Comparison of ENCODE assay signal across 15 cellular contexts in the genomic region with DNA sequence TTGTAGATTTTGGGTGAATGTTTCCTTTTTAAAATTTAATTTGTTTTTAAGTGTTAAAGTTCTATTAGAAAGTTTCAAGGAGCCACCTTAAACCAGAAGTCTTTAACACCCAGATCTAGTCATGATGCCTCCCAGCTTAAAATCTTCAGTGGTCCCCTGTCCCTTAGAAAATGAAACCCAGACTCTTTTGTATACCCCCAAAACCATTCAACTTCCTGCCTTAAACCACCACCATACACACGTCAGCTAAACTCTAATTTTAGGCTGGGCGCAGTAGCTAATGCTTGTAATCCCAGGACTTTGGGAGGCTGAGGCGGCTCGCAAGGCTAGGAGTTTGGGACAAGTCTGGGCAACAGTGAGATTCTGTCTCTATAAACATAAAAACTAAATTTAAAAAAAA. TPM values are rescaled to one million over a fixed set of nuclear protein-coding genes. Genes with fewer than 3 reads are reported as not detected.
A peak's percentile ranks its signal among the peaks of the same experiment; 100 is the strongest.
DNase-seq lines count a peak whose midpoint lies in the region; ATAC-seq and TF ChIP-seq lines count a peak whose summit lies in the region.
"Had no signal": no experiment of that assay in that cellular context is flagged by ENCODE, and none has a peak within 500 bp of the region (broad histone marks: within the 10 kb centered on the region; RNA-seq: fewer than 3 reads in every experiment).

No MANE protein-coding gene starts in this region.

- TF ChIP-seq CTCF in GM23338 (conservative IDR thresholded peaks at IDR 0.05; ENCODE audit: low read depth in 2 of 2) (no peak), osteoblast (IDR thresholded peaks at IDR 0.05; ENCODE audit: extremely low read depth, low read depth, low read length) (no peak), esophagus muscularis mucosa (IDR thresholded peaks at IDR 0.05) (no peak)

- intact Hi-C loops in esophagus muscularis mucosa (cut with DNase I): no loop called here

- no peak overlapping the region for H3K4me3 Mint-ChIP-seq in GM23338
- H3K4me3 Mint-ChIP-seq: activated naive CD4-positive, alpha-beta T cell treated with anti-CD3 and anti-CD28 coated beads, Interleukin-2, amount 10 ng/mL, durations not matched to agents 7 days and 5 days; CD4-positive, alpha-beta memory T cell; endodermal cell had no signal

- 91% methylated on average over 4 of the region's 4 CpGs for WGBS in esophagus muscularis mucosa

- no peak for TF ChIP-seq POLR2A in esophagus muscularis mucosa (IDR thresholded peaks at IDR 0.05; ENCODE audit: low read depth)

- H3K9me3 ChIP-seq in osteoblast (ENCODE audit: low read depth, low read length): no peaks in the 10 kb centered on the region
- no peaks in the 10 kb centered on the region for H3K9me3 ChIP-seq in esophagus muscularis mucosa
- H3K9me3 ChIP-seq: MG63 had no signal

- H3K27ac ChIP-seq in GM23338 (ENCODE audit: low read depth) (no peak overlapping the region), osteoblast (ENCODE audit: low read depth, low read length) (no peak overlapping the region), esophagus muscularis mucosa (replicated peaks in 1 of 4) (no peak overlapping the region)

- DNase-seq in GM23338 (ENCODE audit: low spot score): no peak
- no peak for DNase-seq in osteoblast (ENCODE audit: insufficient read length, low spot score, missing footprints)
- DNase-seq in NCI-H526 treated with DMSO at 0.1 percent for 48 hours (lab: John Stamatoyannopoulos, UW): no peak
- DNase-seq in NCI-H510A treated with DMSO at 0.1 percent for 48 hours (lab: John Stamatoyannopoulos, UW): no peak
- no peak for DNase-seq in esophagus muscularis mucosa (ENCODE audit: extremely low spot score)
- DNase-seq: activated naive CD4-positive, alpha-beta T cell treated with anti-CD3 and anti-CD28 coated beads, Interleukin-2, amount 10 ng/mL, durations not matched to agents 7 days and 5 days; CD4-positive, alpha-beta memory T cell; endodermal cell; foreskin melanocyte; GF-D8; mammary epithelial cell; MG63; stimulated activated naive CD4-positive, alpha-beta T cell treated with Interleukin-2 at 50 U/mL for 16 hours had no signal

- H3K79me2 ChIP-seq in GM23338 (replicated peaks; ENCODE audit: insufficient read depth) (no peaks in the 10 kb centered on the region), osteoblast (ENCODE audit: insufficient read depth, low read length) (no peaks in the 10 kb centered on the region)

- H3K36me3 Mint-ChIP-seq in GM23338 (ENCODE audit: low read depth): peaks cover 6% of the 10 kb centered on the region; the same call in 2 of the 3 replicates
- H3K36me3 Mint-ChIP-seq: CD4-positive, alpha-beta memory T cell had no signal

- H3K4me3 ChIP-seq in GM23338 (no peak overlapping the region), osteoblast (ENCODE audit: insufficient read depth, low read length) (no peak overlapping the region), esophagus muscularis mucosa (no peak overlapping the region)
- H3K4me3 ChIP-seq: MG63 had no signal

- H4K20me1 ChIP-seq in GM23338 (replicated peaks; ENCODE audit: insufficient read depth) (no peaks in the 10 kb centered on the region), osteoblast (ENCODE audit: insufficient read depth, low read length) (no peaks in the 10 kb centered on the region)

- H3K36me3 ChIP-seq in GM23338 (ENCODE audit: insufficient read depth): no peaks in the 10 kb centered on the region; the same call in 1 of the 2 replicates
- H3K36me3 ChIP-seq in osteoblast (ENCODE audit: insufficient read depth, low read length): no peaks in the 10 kb centered on the region
- H3K36me3 ChIP-seq in esophagus muscularis mucosa: no peaks in the 10 kb centered on the region

- peak overlapping the region; percentile 74; the same call in 1 of the 2 replicates for H3K27ac Mint-ChIP-seq in GM23338
- H3K27ac Mint-ChIP-seq: endodermal cell had no signal

- H3F3A ChIP-seq in GM23338 (replicated peaks; ENCODE audit: low read depth): no peaks in the 10 kb centered on the region

- H3K4me1 ChIP-seq in GM23338 (ENCODE audit: insufficient read depth) (peaks cover 19% of the 10 kb centered on the region), osteoblast (ENCODE audit: insufficient read depth, low read length) (no peaks in the 10 kb centered on the region), esophagus muscularis mucosa (no peaks in the 10 kb centered on the region)

- no peaks in the 10 kb centered on the region for H3K9me3 Mint-ChIP-seq in GM23338
- H3K9me3 Mint-ChIP-seq: activated naive CD4-positive, alpha-beta T cell treated with anti-CD3 and anti-CD28 coated beads, Interleukin-2, amount 10 ng/mL, durations not matched to agents 7 days and 5 days; CD4-positive, alpha-beta memory T cell; endodermal cell had no signal

- H3K4me2 ChIP-seq in GM23338: no peak overlapping the region
- H3K4me2 ChIP-seq in osteoblast (ENCODE audit: insufficient read depth, low read length): no peak overlapping the region

- H3K27me3 Mint-ChIP-seq in GM23338 (ENCODE audit: insufficient read depth, low read depth, poor library complexity): no peaks in the 10 kb centered on the region
- H3K27me3 Mint-ChIP-seq: activated naive CD4-positive, alpha-beta T cell treated with anti-CD3 and anti-CD28 coated beads, Interleukin-2, amount 10 ng/mL, durations not matched to agents 7 days and 5 days; CD4-positive, alpha-beta memory T cell had no signal

- TF ChIP-seq EP300 in esophagus muscularis mucosa (IDR thresholded peaks at IDR 0.05): no peak

- peaks cover 9% of the 10 kb centered on the region for H3K4me1 Mint-ChIP-seq in GM23338
- H3K4me1 Mint-ChIP-seq: endodermal cell had no signal

- H2AFZ ChIP-seq in GM23338: no peak overlapping the region
- peak overlapping the region; percentile 37 for H2AFZ ChIP-seq in osteoblast (ENCODE audit: low read length)

- no peaks in the 10 kb centered on the region for H3K9me2 ChIP-seq in GM23338 (ENCODE audit: insufficient read depth)

- H3K27me3 ChIP-seq in GM23338 (ENCODE audit: insufficient read depth) (no peaks in the 10 kb centered on the region), osteoblast (ENCODE audit: insufficient read depth, low read length) (no peaks in the 10 kb centered on the region), esophagus muscularis mucosa (no peaks in the 10 kb centered on the region)
- H3K27me3 ChIP-seq: MG63 had no signal

- peak; percentile 58 for ATAC-seq in GM19043 (IDR thresholded peaks at IDR 0.05; ENCODE audit: low read depth, unreplicated experiment)
- no peak for ATAC-seq in GM23338
- peak; percentile 38 for ATAC-seq in HG03565 (IDR thresholded peaks at IDR 0.05; ENCODE audit: unreplicated experiment)

TF ChIP-seq in GM23338, 12 proteins besides CTCF, POLR2A, EP300 and RAD21:
- TF ChIP-seq ZNF114 (CRISPR knock-in tag; IDR thresholded peaks at IDR 0.05) (no peak), ZNF331 (CRISPR knock-in tag; IDR thresholded peaks at IDR 0.05; ENCODE audit: low read depth) (no peak)
- TF ChIP-seq, protein P1, sequence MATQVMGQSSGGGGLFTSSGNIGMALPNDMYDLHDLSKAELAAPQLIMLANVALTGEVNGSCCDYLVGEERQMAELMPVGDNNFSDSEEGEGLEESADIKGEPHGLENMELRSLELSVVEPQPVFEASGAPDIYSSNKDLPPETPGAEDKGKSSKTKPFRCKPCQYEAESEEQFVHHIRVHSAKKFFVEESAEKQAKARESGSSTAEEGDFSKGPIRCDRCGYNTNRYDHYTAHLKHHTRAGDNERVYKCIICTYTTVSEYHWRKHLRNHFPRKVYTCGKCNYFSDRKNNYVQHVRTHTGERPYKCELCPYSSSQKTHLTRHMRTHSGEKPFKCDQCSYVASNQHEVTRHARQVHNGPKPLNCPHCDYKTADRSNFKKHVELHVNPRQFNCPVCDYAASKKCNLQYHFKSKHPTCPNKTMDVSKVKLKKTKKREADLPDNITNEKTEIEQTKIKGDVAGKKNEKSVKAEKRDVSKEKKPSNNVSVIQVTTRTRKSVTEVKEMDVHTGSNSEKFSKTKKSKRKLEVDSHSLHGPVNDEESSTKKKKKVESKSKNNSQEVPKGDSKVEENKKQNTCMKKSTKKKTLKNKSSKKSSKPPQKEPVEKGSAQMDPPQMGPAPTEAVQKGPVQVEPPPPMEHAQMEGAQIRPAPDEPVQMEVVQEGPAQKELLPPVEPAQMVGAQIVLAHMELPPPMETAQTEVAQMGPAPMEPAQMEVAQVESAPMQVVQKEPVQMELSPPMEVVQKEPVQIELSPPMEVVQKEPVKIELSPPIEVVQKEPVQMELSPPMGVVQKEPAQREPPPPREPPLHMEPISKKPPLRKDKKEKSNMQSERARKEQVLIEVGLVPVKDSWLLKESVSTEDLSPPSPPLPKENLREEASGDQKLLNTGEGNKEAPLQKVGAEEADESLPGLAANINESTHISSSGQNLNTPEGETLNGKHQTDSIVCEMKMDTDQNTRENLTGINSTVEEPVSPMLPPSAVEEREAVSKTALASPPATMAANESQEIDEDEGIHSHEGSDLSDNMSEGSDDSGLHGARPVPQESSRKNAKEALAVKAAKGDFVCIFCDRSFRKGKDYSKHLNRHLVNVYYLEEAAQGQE (IDR thresholded peaks at IDR 0.05; ENCODE audit: unreplicated experiment): no peak
TF ChIP-seq in GM23338: peak in this region for 0.

RNA-seq across cellular contexts. Expression of a gene that starts 37.9 kb away (rescaled TPM):
- total RNA-seq in GM23338 (2014; rRNA removed; shearing (Covaris generic)): 3.0 and 4.1 TPM in 2 replicates
- 1.8 and 3.3 TPM in 2 replicates for polyA plus RNA-seq in GM23338 (2016; fragmentation: Nextera tagmentation; extraction: Ambion mirVana)
- total RNA-seq in osteoblast: 11.2 and 14.4 TPM in 2 replicates
- 10 to 100 TPM in 3 of 4 donors, 1 to 10 TPM in 1; 9.0 to 19.6 (median 11.6) TPM for total RNA-seq in esophagus muscularis mucosa
